Comparison of ENCODE assay signal across 1 cellular context in the genomic region with DNA sequence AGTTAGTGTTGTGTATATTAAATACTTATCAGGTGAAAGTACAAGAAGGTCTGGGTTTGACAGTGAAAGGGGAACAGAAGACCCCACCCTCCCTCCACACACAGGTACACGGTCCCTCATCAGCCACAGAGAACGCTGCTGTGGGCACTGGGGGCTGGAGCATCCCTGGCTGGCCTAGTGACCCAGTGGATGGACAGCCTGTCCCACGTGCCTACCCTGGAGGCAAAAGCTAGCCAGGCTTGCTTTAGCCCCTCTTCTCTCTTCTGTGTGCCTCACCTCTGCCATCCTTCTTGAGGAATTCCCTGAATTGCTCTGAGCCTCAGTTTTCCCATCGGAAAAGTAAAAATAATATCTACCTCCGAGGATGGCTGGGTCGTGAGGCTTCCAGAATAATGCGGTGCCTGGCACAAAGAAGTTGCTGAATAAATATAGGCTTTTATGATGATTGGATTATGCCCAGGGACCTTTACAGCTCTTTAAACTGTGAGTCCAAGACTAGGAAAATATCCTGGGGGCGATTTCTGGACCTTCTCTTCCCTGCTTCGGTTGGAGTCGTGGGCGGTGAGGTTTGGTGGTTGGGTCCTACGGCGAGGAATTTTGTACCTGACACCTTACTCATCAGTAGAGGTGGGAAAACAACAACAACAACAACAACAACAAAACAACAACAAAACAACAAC.
TF ChIP-seq lines count a peak whose summit lies in the region.

No MANE protein-coding gene starts in this region.

TF ChIP-seq in H1, 55 proteins besides CTCF, POLR2A, EP300 and RAD21:
- TF ChIP-seq GABPA (IDR thresholded peaks at IDR 0.05; ENCODE audit: borderline replicate concordance, insufficient read depth, low read length) (no peak), TAF1 (IDR thresholded peaks at IDR 0.05; ENCODE audit: low read depth, low read length) (no peak)
